8 cellular contexts compared by ENCODE assay signal in genomic region chr21:37758997-37759396, GRCh38.
DNase-seq lines count a peak whose midpoint lies in the region; ATAC-seq and TF ChIP-seq lines count a peak whose summit lies in the region.

No MANE protein-coding gene starts in this region.

- H3K4me1 ChIP-seq in mucosa of descending colon (ENCODE audit: low read depth) = no peaks in the 10 kb centered on the region

- peak; percentile 11 for DNase-seq in stimulated activated CD4-positive, alpha-beta T cell treated with anti-CD3 and anti-CD28 coated beads, Interleukin-1b, Interleukin-23, amount 100 ng/mL, for 48 hours
- no peak for DNase-seq in stimulated activated CD4-positive, alpha-beta T cell treated with anti-CD3 and anti-CD28 coated beads, Interleukin-12 subunit alpha, Interleukin-12 subunit beta, amount 100 ng/mL, for 4 hours
- DNase-seq in NCI-H2171 (lab: John Stamatoyannopoulos, UW) (peak; percentile 55), astrocyte of the cerebellum (ENCODE audit: low read depth) (peak; percentile 20), mucosa of descending colon (peak in 2 of 3 donors; percentile 52 to 64), SW 1271 (lab: John Stamatoyannopoulos, UW) (no peak), T1000 (lab: John Stamatoyannopoulos, UW) (no peak)

- no peak overlapping the region for H3K4me3 ChIP-seq in astrocyte of the cerebellum (ENCODE audit: low read depth, low read length)
- H3K4me3 ChIP-seq in mucosa of descending colon = no peak overlapping the region

- in situ Hi-C loops in astrocyte of the cerebellum (cut with HindIII; ENCODE audit: low sequenced_read_pairs) = no loop called here

- peak; percentile 83 for TF ChIP-seq CTCF in astrocyte of the cerebellum (IDR thresholded peaks at IDR 0.05; ENCODE audit: low read depth, low read length, missing control alignments)
- TF ChIP-seq CTCF in mucosa of descending colon (IDR thresholded peaks at IDR 0.05) = peak; percentile 35

- no peaks in the 10 kb centered on the region for H3K36me3 ChIP-seq in mucosa of descending colon (ENCODE audit: low read depth)

- ATAC-seq in mucosa of descending colon = peak; percentile 80
- no peak for ATAC-seq in GM19023 (IDR thresholded peaks at IDR 0.05; ENCODE audit: unreplicated experiment)

- intact Hi-C loops in mucosa of descending colon (cut with DNase I, micrococcal nuclease) = no loop called here

- H3K9me3 ChIP-seq in mucosa of descending colon = no peaks in the 10 kb centered on the region

Comparison
In these comparisons a context has a peak if more than half of its experiments do, and no peak if none do; other contexts are left out.
1. DNase-seq: peak in stimulated activated CD4-positive, alpha-beta T cell treated with anti-CD3 and anti-CD28 coated beads, Interleukin-1b, Interleukin-23, amount 100 ng/mL, for 48 hours (single experiment), NCI-H2171 (single experiment), astrocyte of the cerebellum (single experiment) and mucosa of descending colon (2 of 3); none in stimulated activated CD4-positive, alpha-beta T cell treated with anti-CD3 and anti-CD28 coated beads, Interleukin-12 subunit alpha, Interleukin-12 subunit beta, amount 100 ng/mL, for 4 hours (single experiment), SW 1271 (0 of 2) and T1000 (single experiment).